8 cellular contexts compared by ENCODE assay signal in genomic region chr12:53750812-53751335, GRCh38. TPM values are rescaled to one million over a fixed set of nuclear protein-coding genes. Genes with fewer than 3 reads are reported as not detected.
DNase-seq lines count a peak whose midpoint lies in the region; ATAC-seq and TF ChIP-seq lines count a peak whose summit lies in the region.

No MANE protein-coding gene starts in this region.

- H3K27ac Mint-ChIP-seq in chondrocyte (ENCODE audit: unreplicated experiment) = no peak overlapping the region
- no peak overlapping the region for H3K27ac Mint-ChIP-seq in mesothelial cell of epicardium

- WGBS in mesodermal cell (ENCODE audit: insufficient coverage in 2 of 2), 2 experiments = 2 to 5% methylated on average over 9 to 27 of the region's 36 CpGs

- H3K9me3 Mint-ChIP-seq in chondrocyte (ENCODE audit: low read depth) (no peaks in the 10 kb centered on the region), mesothelial cell of epicardium (no peaks in the 10 kb centered on the region)

- H3K27me3 ChIP-seq in uterus = no peaks in the 10 kb centered on the region

- H3K27ac ChIP-seq in mesodermal cell (ENCODE audit: low read depth, low read length, severe bottlenecking) = no peak overlapping the region
- H3K27ac ChIP-seq in uterus = peak overlapping the region; percentile 17 to 55

- H3K4me1 ChIP-seq in mesodermal cell (ENCODE audit: control insufficient read depth, insufficient read depth, low read length, poor library complexity, severe bottlenecking) (peaks cover 17% of the 10 kb centered on the region), uterus (no peaks in the 10 kb centered on the region)

- TF ChIP-seq POLR2A in uterus (IDR thresholded peaks at IDR 0.05) = no peak

- H3K4me3 Mint-ChIP-seq in chondrocyte (ENCODE audit: unreplicated experiment) (peak overlapping the region; percentile 70), mesothelial cell of epicardium (no peak overlapping the region)

- H3K36me3 Mint-ChIP-seq in chondrocyte (ENCODE audit: low read depth) (no peaks in the 10 kb centered on the region), mesothelial cell of epicardium (no peaks in the 10 kb centered on the region)

- H3K4me1 Mint-ChIP-seq in chondrocyte (ENCODE audit: low read depth) (peaks cover 6% of the 10 kb centered on the region), mesothelial cell of epicardium (peaks cover 19% of the 10 kb centered on the region)

- H3K9me3 ChIP-seq in mesodermal cell (ENCODE audit: control insufficient read depth, low read length) (no peaks in the 10 kb centered on the region), uterus (no peaks in the 10 kb centered on the region)

- ATAC-seq in GM18873 (IDR thresholded peaks at IDR 0.05; ENCODE audit: low FRiP score, unreplicated experiment) = no peak

- H3K36me3 ChIP-seq in mesodermal cell (ENCODE audit: control insufficient read depth, insufficient read depth, low read length) = no peaks in the 10 kb centered on the region
- no peaks in the 10 kb centered on the region for H3K36me3 ChIP-seq in uterus

- H3K4me3 ChIP-seq in mesodermal cell (ENCODE audit: extremely low read depth, insufficient read depth, low read length, poor library complexity, severe bottlenecking) (peak overlapping the region; percentile 38), uterus (peak overlapping the region; percentile 52 to 53)

- peak; percentile 39 for DNase-seq in activated T-cell treated with anti-CD3 and anti-CD28 coated beads, Interleukin-2, amount 50 U/mL, for 1 hour
- no peak for DNase-seq in activated T-cell treated with anti-CD3 and anti-CD28 coated beads for 4 hours
- peak; percentile 67 to 87 (median 81) for DNase-seq in NCI-H1417 (lab: John Stamatoyannopoulos, UW)
- DNase-seq in chondrocyte (ENCODE audit: low spot score) = no peak
- DNase-seq in uterus = peak in 1 of 2 donors; percentile 34
- no peak for DNase-seq in mesothelial cell of epicardium (ENCODE audit: low spot score in 2 of 2, unreplicated experiment in 2 of 2)

- H3K27me3 Mint-ChIP-seq in chondrocyte (ENCODE audit: low read depth) (peaks cover 9% of the 10 kb centered on the region), mesothelial cell of epicardium (ENCODE audit: low read depth) (peaks cover 11% of the 10 kb centered on the region)

- TF ChIP-seq CTCF in chondrocyte (IDR thresholded peaks at IDR 0.05) = no peak
- TF ChIP-seq CTCF in uterus (IDR thresholded peaks at IDR 0.05) = no peak
- TF ChIP-seq CTCF in mesothelial cell of epicardium (IDR thresholded peaks at IDR 0.05; ENCODE audit: unreplicated experiment) = no peak

- intact Hi-C loops in uterus (cut with DNase I; ENCODE audit: low total_unique reads) = no loop called here

RNA-seq across cellular contexts. Expression of gene CISTR, which starts 0.9 kb away (rescaled TPM):
- not detected in 3 replicates for total RNA-seq in chondrocyte
- not detected for polyA plus RNA-seq in mesodermal cell (2013, experiment 1 of 2)
- polyA plus RNA-seq in mesodermal cell (2013, experiment 2 of 2) = not detected
- not detected for total RNA-seq in uterus
- total RNA-seq in mesothelial cell of epicardium = not detected in 3 replicates

RNA-seq across cellular contexts. Expression of gene CALCOCO1, which starts 23.6 kb away (rescaled TPM):
- total RNA-seq in chondrocyte (80.9 to 96.6 TPM (median 86.9 TPM) in 3 replicates), uterus (100 to 1,000 TPM; 121 to 219 (median 152) TPM), mesothelial cell of epicardium (124 to 130 TPM (median 124 TPM) in 3 replicates)
- polyA plus RNA-seq in mesodermal cell (2013, experiment 1 of 2) = 98.6 TPM
- 82.9 TPM for polyA plus RNA-seq in mesodermal cell (2013, experiment 2 of 2)

Comparison
In these comparisons a context has a peak if more than half of its experiments do, and no peak if none do; other contexts are left out.
1. DNase-seq: peak in activated T-cell treated with anti-CD3 and anti-CD28 coated beads, Interleukin-2, amount 50 U/mL, for 1 hour (single experiment) and NCI-H1417 (3 of 3); none in activated T-cell treated with anti-CD3 and anti-CD28 coated beads for 4 hours (single experiment), chondrocyte (single experiment) and mesothelial cell of epicardium (0 of 2).